In genomic region chr6:160139420-160139851, GRCh38 we compare ENCODE assay signal across 8 cellular contexts. TPM values are rescaled to one million over a fixed set of nuclear protein-coding genes. Genes with fewer than 3 reads are reported as not detected.
DNase-seq lines count a peak whose midpoint lies in the region; ATAC-seq, FAIRE-seq and TF ChIP-seq lines count a peak whose summit lies in the region.

No MANE protein-coding gene starts in this region.

- no peak overlapping the region for H3K27ac Mint-ChIP-seq in activated CD4-positive, alpha-beta T cell treated with anti-CD3 and anti-CD28 coated beads for 36 hours
- no peak overlapping the region for H3K27ac Mint-ChIP-seq in activated CD4-positive, alpha-beta T cell treated with anti-CD3 and anti-CD28 coated beads, Interleukin-2, amount 10 ng/mL, durations not matched to agents 7 days and 5 days

- CTCF ChIA-PET in activated CD4-positive, alpha-beta T cell treated with anti-CD3 and anti-CD28 coated beads for 36 hours (lab: Charles Lee) = interaction anchor here (2.3 kb wide), 1 partner anchor 316 kb away, joined by 25 read pairs; no protein-coding TSS in a partner anchor
- CTCF ChIA-PET in activated CD4-positive, alpha-beta T cell treated with anti-CD3 and anti-CD28 coated beads, Interleukin-2, amount 10 ng/mL, durations not matched to agents 7 days and 5 days (lab: Charles Lee) = no interaction called here

- H3K36me3 ChIP-seq in hepatocyte (replicated peaks; ENCODE audit: insufficient read depth, low read depth) = no peaks in the 10 kb centered on the region
- H3K36me3 ChIP-seq in thoracic aorta = no peaks in the 10 kb centered on the region
- H3K36me3 ChIP-seq in kidney (ENCODE audit: control insufficient read depth in 1 of 2, insufficient read depth in 2 of 2, low read length in 2 of 2) = no peaks in the 10 kb centered on the region

- no peak overlapping the region for H3K4me2 ChIP-seq in hepatocyte

- no peak overlapping the region for H2AFZ ChIP-seq in hepatocyte

- intact Hi-C loops in activated CD4-positive, alpha-beta T cell treated with anti-CD3 and anti-CD28 coated beads for 36 hours (cut with DNase I, micrococcal nuclease) = loop anchor here in 1 of 2 experiments (5.0 kb wide), 1 partner anchor 393 kb away; no protein-coding TSS in a partner anchor
- intact Hi-C loops in kidney (cut with DNase I) = no loop called here

- peak; percentile 20 for DNase-seq in activated CD4-positive, alpha-beta T cell treated with anti-CD3 and anti-CD28 coated beads for 36 hours
- no peak for DNase-seq in activated CD4-positive, alpha-beta T cell treated with anti-CD3 and anti-CD28 coated beads, Interleukin-2, amount 10 ng/mL, durations not matched to agents 7 days and 5 days
- peak; percentile 58 for DNase-seq in hepatocyte (ENCODE audit: low spot score)
- peak; percentile 24 for DNase-seq in thoracic aorta (ENCODE audit: low spot score)
- DNase-seq in NCI-H774 (lab: John Stamatoyannopoulos, UW) = no peak
- DNase-seq in kidney = no peak

- no peaks in the 10 kb centered on the region for H3K9me2 ChIP-seq in hepatocyte (replicated peaks; ENCODE audit: insufficient read depth)

- no peak overlapping the region for H3K9ac ChIP-seq in kidney (ENCODE audit: low read length in 2 of 2)

- no peaks in the 10 kb centered on the region for H3K27me3 ChIP-seq in hepatocyte
- no peaks in the 10 kb centered on the region for H3K27me3 ChIP-seq in thoracic aorta (replicated peaks; ENCODE audit: insufficient read depth)

- H4K20me1 ChIP-seq in hepatocyte (ENCODE audit: insufficient read depth, poor library complexity, severe bottlenecking) = no peaks in the 10 kb centered on the region

- FAIRE-seq in kidney (lab: Jason Lieb, UNC) = no peak

- no peaks in the 10 kb centered on the region for H3K9me3 ChIP-seq in hepatocyte (ENCODE audit: low read depth)
- no peaks in the 10 kb centered on the region for H3K9me3 ChIP-seq in thoracic aorta
- H3K9me3 ChIP-seq in kidney (ENCODE audit: control insufficient read depth in 1 of 2, low read length in 2 of 2) = no peaks in the 10 kb centered on the region

- peaks cover 15% of the 10 kb centered on the region for H3K4me1 Mint-ChIP-seq in activated CD4-positive, alpha-beta T cell treated with anti-CD3 and anti-CD28 coated beads for 36 hours
- H3K4me1 Mint-ChIP-seq in activated CD4-positive, alpha-beta T cell treated with anti-CD3 and anti-CD28 coated beads, Interleukin-2, amount 10 ng/mL, durations not matched to agents 7 days and 5 days = peaks cover 9% of the 10 kb centered on the region

- H3K27ac ChIP-seq in VCaP (peak overlapping the region; percentile 70), hepatocyte (no peak overlapping the region), thoracic aorta (peak overlapping the region; percentile 93 to 94), kidney (ENCODE audit: low read depth in 2 of 2, low read length in 2 of 2) (no peak overlapping the region)

- peaks cover 30% of the 10 kb centered on the region for H3K4me1 ChIP-seq in hepatocyte (ENCODE audit: insufficient read depth)
- H3K4me1 ChIP-seq in thoracic aorta (ENCODE audit: control insufficient read depth in 1 of 2, low read depth in 2 of 2) = peaks cover 24 to 61% of the 10 kb centered on the region in 2 donors
- peaks cover 3 to 15% of the 10 kb centered on the region in 2 donors for H3K4me1 ChIP-seq in kidney (ENCODE audit: control insufficient read depth in 1 of 2, insufficient read depth in 1 of 2, low read depth in 1 of 2, low read length in 2 of 2)

- peaks cover 1% of the 10 kb centered on the region for H3K27me3 Mint-ChIP-seq in activated CD4-positive, alpha-beta T cell treated with anti-CD3 and anti-CD28 coated beads for 36 hours
- H3K27me3 Mint-ChIP-seq in activated CD4-positive, alpha-beta T cell treated with anti-CD3 and anti-CD28 coated beads, Interleukin-2, amount 10 ng/mL, durations not matched to agents 7 days and 5 days = no peaks in the 10 kb centered on the region

- H3K4me3 ChIP-seq in hepatocyte (no peak overlapping the region), thoracic aorta (no peak overlapping the region), kidney (ENCODE audit: low read length in 2 of 2) (no peak overlapping the region)

- H3K79me2 ChIP-seq in hepatocyte = no peaks in the 10 kb centered on the region

- POLR2A ChIA-PET in activated CD4-positive, alpha-beta T cell treated with anti-CD3 and anti-CD28 coated beads for 36 hours (lab: Charles Lee) = no interaction called here
- POLR2A ChIA-PET in activated CD4-positive, alpha-beta T cell treated with anti-CD3 and anti-CD28 coated beads, Interleukin-2, amount 10 ng/mL, durations not matched to agents 7 days and 5 days (lab: Charles Lee) = no interaction called here

- peak; percentile 78 for ATAC-seq in activated CD4-positive, alpha-beta T cell treated with anti-CD3 and anti-CD28 coated beads for 36 hours
- ATAC-seq in thoracic aorta (ENCODE audit: insufficient number of reproducible peaks, low FRiP score, low read depth) (peak; percentile 40), GM21737 (IDR thresholded peaks at IDR 0.05; ENCODE audit: unreplicated experiment) (no peak)

- no peak overlapping the region for H3K4me3 Mint-ChIP-seq in activated CD4-positive, alpha-beta T cell treated with anti-CD3 and anti-CD28 coated beads for 36 hours
- no peak overlapping the region for H3K4me3 Mint-ChIP-seq in activated CD4-positive, alpha-beta T cell treated with anti-CD3 and anti-CD28 coated beads, Interleukin-2, amount 10 ng/mL, durations not matched to agents 7 days and 5 days

- WGBS in hepatocyte (ENCODE audit: low lambda C conversion rate, missing lambda C conversion rate) = 83% methylated on average over 12 of the region's 12 CpGs

- no peaks in the 10 kb centered on the region for H3K9me3 Mint-ChIP-seq in activated CD4-positive, alpha-beta T cell treated with anti-CD3 and anti-CD28 coated beads for 36 hours (ENCODE audit: low read depth)
- no peaks in the 10 kb centered on the region for H3K9me3 Mint-ChIP-seq in activated CD4-positive, alpha-beta T cell treated with anti-CD3 and anti-CD28 coated beads, Interleukin-2, amount 10 ng/mL, durations not matched to agents 7 days and 5 days

- TF ChIP-seq CTCF in VCaP (conservative IDR thresholded peaks at IDR 0.05) = no peak
- no peak for TF ChIP-seq CTCF in hepatocyte (IDR thresholded peaks at IDR 0.05; ENCODE audit: poor library complexity)
- TF ChIP-seq CTCF in thoracic aorta (IDR thresholded peaks at IDR 0.05) = no peak
- no peak for TF ChIP-seq CTCF in kidney (IDR thresholded peaks at IDR 0.05; ENCODE audit: borderline replicate concordance, extremely low read depth, insufficient read depth)

- peaks cover 3% of the 10 kb centered on the region for H3K36me3 Mint-ChIP-seq in activated CD4-positive, alpha-beta T cell treated with anti-CD3 and anti-CD28 coated beads for 36 hours (ENCODE audit: low read depth)
- no peaks in the 10 kb centered on the region for H3K36me3 Mint-ChIP-seq in activated CD4-positive, alpha-beta T cell treated with anti-CD3 and anti-CD28 coated beads, Interleukin-2, amount 10 ng/mL, durations not matched to agents 7 days and 5 days (ENCODE audit: low read depth)

RNA-seq across cellular contexts. Expression of gene SLC22A1, which starts 17.8 kb away (rescaled TPM):
- 1 to 10 TPM in 1 of 2 experiments, under 1 TPM in 1; 0.78 to 1.2 TPM for total RNA-seq in activated CD4-positive, alpha-beta T cell treated with anti-CD3 and anti-CD28 coated beads for 36 hours
- total RNA-seq in activated CD4-positive, alpha-beta T cell treated with anti-CD3 and anti-CD28 coated beads, Interleukin-2, amount 10 ng/mL, durations not matched to agents 7 days and 5 days = under 1 TPM; 0.25 to 0.67 TPM
- total RNA-seq in hepatocyte (6.1 and 6.7 TPM in 2 replicates), thoracic aorta (1 to 10 TPM; 1.2 to 1.6 TPM), kidney (2.3 TPM)
- polyA plus RNA-seq in hepatocyte (10.2 and 12.9 TPM in 2 replicates), kidney (ENCODE audit: insufficient read depth, low read depth, low replicate concordance) (1.4 TPM)

Comparison
In these comparisons a context has a peak if more than half of its experiments do, and no peak if none do; other contexts are left out.
1. DNase-seq: peak in activated CD4-positive, alpha-beta T cell treated with anti-CD3 and anti-CD28 coated beads for 36 hours (single experiment), hepatocyte (single experiment) and thoracic aorta (single experiment); none in activated CD4-positive, alpha-beta T cell treated with anti-CD3 and anti-CD28 coated beads, Interleukin-2, amount 10 ng/mL, durations not matched to agents 7 days and 5 days (single experiment), NCI-H774 (single experiment) and kidney (single experiment).
2. H3K27ac ChIP-seq: peak in VCaP (single experiment) and thoracic aorta (2 of 2); none in hepatocyte (single experiment) and kidney (0 of 2).